ENCODE assay signal across 19 cellular contexts in genomic region chr12:115898670-115899069, GRCh38.
DNase-seq lines count a peak whose midpoint lies in the region; ATAC-seq, FAIRE-seq and TF ChIP-seq lines count a peak whose summit lies in the region.
"Had no signal": no experiment of that assay in that cellular context is flagged by ENCODE, and none has a peak within 500 bp of the region (broad histone marks: within the 10 kb centered on the region; RNA-seq: fewer than 3 reads in every experiment).

No MANE protein-coding gene starts in this region.

- H3K36me3 ChIP-seq in K562 (ENCODE audit: control insufficient read depth, insufficient read depth, low read length), result no peaks in the 10 kb centered on the region
- no peaks in the 10 kb centered on the region for H3K36me3 ChIP-seq in smooth muscle cell (ENCODE audit: low read depth)

- DNase-seq in activated CD8-positive, alpha-beta T cell treated with anti-CD3 and anti-CD28 coated beads for 36 hours, result peak; percentile 21
- no peak for DNase-seq in activated CD8-positive, alpha-beta T cell treated with anti-CD3 and anti-CD28 coated beads, Interleukin-2, amount 10 ng/mL, durations not matched to agents 7 days and 5 days
- DNase-seq in HT-29 (ENCODE audit: low spot score), result peak; percentile 35
- DNase-seq in K562 (ENCODE audit: extremely low read depth in 1 of 4, low spot score in 3 of 4), result peak in 1 of 4 experiments; percentile 6
- no peak for DNase-seq in smooth muscle cell (lab: John Stamatoyannopoulos, UW; ENCODE audit: unreplicated experiment)
- no peak for DNase-seq in T-helper 17 cell
- DNase-seq in amygdala (lab: John Stamatoyannopoulos, UW), result no peak
- no peak for DNase-seq in stimulated activated CD4-positive, alpha-beta T cell treated with anti-CD3 and anti-CD28 coated beads, Interleukin-4, amount 100 ng/mL, for 24 hours
- DNase-seq: activated CD4-positive, alpha-beta T cell treated with anti-CD3 and anti-CD28 coated beads for 4 hours; activated naive CD4-positive, alpha-beta T cell treated with anti-CD3 and anti-CD28 coated beads, Interleukin-2, amount 50 U/mL, for 16 hours; EL; glutamatergic neuron; immature natural killer cell; NCI-H1694 treated with DMSO at 0.1 percent for 48 hours; NCI-H345; stimulated activated CD4-positive, alpha-beta T cell treated with anti-CD3 and anti-CD28 coated beads, Interleukin-2, amount 100 ng/mL, for 24 hours; T1000 had no signal

- H3K9me1 ChIP-seq in K562 (ENCODE audit: control insufficient read depth, insufficient read depth, low read length), result no peaks in the 10 kb centered on the region

- H3F3A ChIP-seq in smooth muscle cell (ENCODE audit: low read depth), result no peaks in the 10 kb centered on the region

- H3K4me3 ChIP-seq in K562, result no peak overlapping the region
- H3K4me3 ChIP-seq in smooth muscle cell, result no peak overlapping the region
- H3K4me3 ChIP-seq: GM23338 had no signal

- TF ChIP-seq CTCF in activated CD8-positive, alpha-beta T cell treated with anti-CD3 and anti-CD28 coated beads for 36 hours (IDR thresholded peaks at IDR 0.05), result no peak
- TF ChIP-seq CTCF in K562 (IDR thresholded peaks at IDR 0.05 in 2 of 3, conservative IDR thresholded peaks at IDR 0.05 in 1 of 3; ENCODE audit: insufficient read depth in 2 of 3, low read depth in 1 of 3, low read length in 3 of 3) (peak; percentile 24 to 38 (median 28); a peak in 3 of 6 replicates), smooth muscle cell (IDR thresholded peaks at IDR 0.05; ENCODE audit: borderline replicate concordance, insufficient read depth, poor library complexity, severe bottlenecking) (no peak)

- H3K36me3 Mint-ChIP-seq in activated CD8-positive, alpha-beta T cell treated with anti-CD3 and anti-CD28 coated beads for 36 hours (ENCODE audit: low read depth), result no peaks in the 10 kb centered on the region
- no peaks in the 10 kb centered on the region for H3K36me3 Mint-ChIP-seq in activated CD8-positive, alpha-beta T cell treated with anti-CD3 and anti-CD28 coated beads, Interleukin-2, amount 10 ng/mL, durations not matched to agents 7 days and 5 days (ENCODE audit: low read depth)
- peaks cover 6% of the 10 kb centered on the region for H3K36me3 Mint-ChIP-seq in T-helper 17 cell (ENCODE audit: low read depth)
- H3K36me3 Mint-ChIP-seq: immature natural killer cell had no signal

- no peak overlapping the region for H3K4me2 ChIP-seq in K562 (ENCODE audit: insufficient read depth, low read length)
- H3K4me2 ChIP-seq in smooth muscle cell, result peak overlapping the region; percentile 42
- H3K4me2 ChIP-seq: GM23338 had no signal

- H3K4me1 Mint-ChIP-seq in activated CD8-positive, alpha-beta T cell treated with anti-CD3 and anti-CD28 coated beads for 36 hours (ENCODE audit: low read depth), result no peaks in the 10 kb centered on the region
- H3K4me1 Mint-ChIP-seq in activated CD8-positive, alpha-beta T cell treated with anti-CD3 and anti-CD28 coated beads, Interleukin-2, amount 10 ng/mL, durations not matched to agents 7 days and 5 days (ENCODE audit: low read depth), result no peaks in the 10 kb centered on the region
- no peaks in the 10 kb centered on the region for H3K4me1 Mint-ChIP-seq in T-helper 17 cell
- H3K4me1 Mint-ChIP-seq: GM23338, immature natural killer cell had no signal

- no peaks in the 10 kb centered on the region for H4K20me1 ChIP-seq in K562 (replicated peaks; ENCODE audit: control insufficient read depth, insufficient read depth, low read length)
- no peaks in the 10 kb centered on the region for H4K20me1 ChIP-seq in smooth muscle cell (ENCODE audit: low read depth)

- H3K4me3 Mint-ChIP-seq in activated CD8-positive, alpha-beta T cell treated with anti-CD3 and anti-CD28 coated beads for 36 hours, result no peak overlapping the region
- no peak overlapping the region for H3K4me3 Mint-ChIP-seq in activated CD8-positive, alpha-beta T cell treated with anti-CD3 and anti-CD28 coated beads, Interleukin-2, amount 10 ng/mL, durations not matched to agents 7 days and 5 days
- no peak overlapping the region for H3K4me3 Mint-ChIP-seq in T-helper 17 cell
- H3K4me3 Mint-ChIP-seq: GM23338, immature natural killer cell had no signal

- WGBS in K562 (ENCODE audit: insufficient coverage, low coverage, missing lambda C conversion rate), result 0% methylated on average over 1 of the region's 1 CpG
- 53% methylated on average over 1 of the region's 1 CpG for WGBS in smooth muscle cell (ENCODE audit: low lambda C conversion rate)

- H3K27me3 ChIP-seq in K562 (ENCODE audit: control insufficient read depth in 2 of 2, insufficient read depth in 2 of 2, low read length in 2 of 2) (peaks cover 2 to 23% of the 10 kb centered on the region in 2 experiments; a peak in 4 of 5 replicates), smooth muscle cell (ENCODE audit: low read depth) (no peaks in the 10 kb centered on the region)

- intact Hi-C loops in activated CD8-positive, alpha-beta T cell treated with anti-CD3 and anti-CD28 coated beads for 36 hours (cut with micrococcal nuclease), result no loop called here
- intact Hi-C loops in K562 (cut with micrococcal nuclease), result no loop called here

- 0 out of 4 replicates have a peak, but pooled peaks of 1 of the 2 experiments have one; percentile 6 for TF ChIP-seq RAD21 in K562 (CRISPR knock-in tag; conservative IDR thresholded peaks at IDR 0.05 in 1 of 2, IDR thresholded peaks at IDR 0.05 in 1 of 2)

- H3K9ac ChIP-seq in K562 (ENCODE audit: insufficient read depth in 1 of 2, low read depth in 2 of 2, low read length in 2 of 2), result no peak overlapping the region
- no peak overlapping the region for H3K9ac ChIP-seq in smooth muscle cell (ENCODE audit: low read depth)

- no peaks in the 10 kb centered on the region for H3K9me3 ChIP-seq in K562 (replicated peaks; ENCODE audit: control insufficient read depth, insufficient read depth, low read depth, low read length)
- H3K9me3 ChIP-seq in smooth muscle cell (replicated peaks; ENCODE audit: low read depth), result no peaks in the 10 kb centered on the region
- no peaks in the 10 kb centered on the region for H3K9me3 ChIP-seq in T-helper 17 cell (ENCODE audit: control insufficient read depth, low read length, poor library complexity, severe bottlenecking)

- no peak overlapping the region for H2AFZ ChIP-seq in K562 (ENCODE audit: low read depth, low read length)
- H2AFZ ChIP-seq in smooth muscle cell (ENCODE audit: low read depth), result no peak overlapping the region
- H2AFZ ChIP-seq: GM23338 had no signal

- H3K4me1 ChIP-seq in K562 (replicated peaks in 1 of 2; ENCODE audit: control insufficient read depth in 2 of 2, insufficient read depth in 2 of 2, low read length in 2 of 2), result no peaks in the 10 kb centered on the region
- no peaks in the 10 kb centered on the region for H3K4me1 ChIP-seq in smooth muscle cell (ENCODE audit: low read depth)

- no peak overlapping the region for H3K27ac Mint-ChIP-seq in activated CD8-positive, alpha-beta T cell treated with anti-CD3 and anti-CD28 coated beads for 36 hours
- no peak overlapping the region for H3K27ac Mint-ChIP-seq in activated CD8-positive, alpha-beta T cell treated with anti-CD3 and anti-CD28 coated beads, Interleukin-2, amount 10 ng/mL, durations not matched to agents 7 days and 5 days
- H3K27ac Mint-ChIP-seq in T-helper 17 cell, result no peak overlapping the region
- H3K27ac Mint-ChIP-seq: GM23338, immature natural killer cell had no signal

- BruUV-seq in K562 (replicated peaks; lab: Mats Ljungman, UMichigan), result no TSS peak

- FAIRE-seq in K562 (lab: Jason Lieb, UNC), result no peak

- no peak for ATAC-seq in activated CD8-positive, alpha-beta T cell treated with anti-CD3 and anti-CD28 coated beads for 36 hours
- ATAC-seq in activated CD8-positive, alpha-beta T cell treated with anti-CD3 and anti-CD28 coated beads, Interleukin-2, amount 10 ng/mL, durations not matched to agents 7 days and 5 days, result no peak
- 0 out of 3 replicates have a peak, but pooled peaks have one; percentile 36 for ATAC-seq in K562
- no peak for ATAC-seq in T-helper 17 cell
- ATAC-seq: GM23338, sciatic nerve had no signal

- in situ Hi-C loops in K562 (cut with MboI), result no loop called here

- H3K27me3 Mint-ChIP-seq in activated CD8-positive, alpha-beta T cell treated with anti-CD3 and anti-CD28 coated beads for 36 hours, result peaks cover 15% of the 10 kb centered on the region
- peaks cover 6% of the 10 kb centered on the region for H3K27me3 Mint-ChIP-seq in activated CD8-positive, alpha-beta T cell treated with anti-CD3 and anti-CD28 coated beads, Interleukin-2, amount 10 ng/mL, durations not matched to agents 7 days and 5 days (ENCODE audit: low read depth)
- H3K27me3 Mint-ChIP-seq in T-helper 17 cell, result peaks cover 29% of the 10 kb centered on the region

- H3K27ac ChIP-seq in K562 (ENCODE audit: extremely low read depth, low read depth, low read length), result no peak overlapping the region
- H3K27ac ChIP-seq in smooth muscle cell (ENCODE audit: low read depth), result no peak overlapping the region

- CTCF ChIA-PET in activated CD8-positive, alpha-beta T cell treated with anti-CD3 and anti-CD28 coated beads for 36 hours (lab: Charles Lee), result interaction anchor here (1.3 kb wide), 1 partner anchor 19 kb away, joined by 5 read pairs; no protein-coding TSS in a partner anchor
- CTCF ChIA-PET in activated CD8-positive, alpha-beta T cell treated with anti-CD3 and anti-CD28 coated beads, Interleukin-2, amount 10 ng/mL, durations not matched to agents 7 days and 5 days (lab: Charles Lee), result no interaction called here
- CTCF ChIA-PET in K562 (lab: Yijun Ruan, JAX; ENCODE audit: low intra/inter-chr PET ratio), result no interaction called here

- TF ChIP-seq POLR2A in K562 (conservative IDR thresholded peaks at IDR 0.05), result no peak

- POLR2A ChIA-PET in activated CD8-positive, alpha-beta T cell treated with anti-CD3 and anti-CD28 coated beads for 36 hours (lab: Charles Lee), result no interaction called here
- POLR2A ChIA-PET in activated CD8-positive, alpha-beta T cell treated with anti-CD3 and anti-CD28 coated beads, Interleukin-2, amount 10 ng/mL, durations not matched to agents 7 days and 5 days (lab: Charles Lee), result no interaction called here
- POLR2A ChIA-PET in K562 (lab: Yijun Ruan, JAX), result no interaction called here

- peaks cover 2% of the 10 kb centered on the region for H3K9me3 Mint-ChIP-seq in activated CD8-positive, alpha-beta T cell treated with anti-CD3 and anti-CD28 coated beads for 36 hours
- H3K9me3 Mint-ChIP-seq in activated CD8-positive, alpha-beta T cell treated with anti-CD3 and anti-CD28 coated beads, Interleukin-2, amount 10 ng/mL, durations not matched to agents 7 days and 5 days (ENCODE audit: insufficient read depth), result peaks cover 7% of the 10 kb centered on the region

- no peak for TF ChIP-seq EP300 in K562 (IDR thresholded peaks at IDR 0.05; ENCODE audit: low read length)

- no peaks in the 10 kb centered on the region for H3K79me2 ChIP-seq in K562 (ENCODE audit: control insufficient read depth, insufficient read depth, low read length)
- no peaks in the 10 kb centered on the region for H3K79me2 ChIP-seq in smooth muscle cell (ENCODE audit: low read depth)

TF ChIP-seq in K562, 482 proteins besides CTCF, POLR2A, EP300 and RAD21 (continues in another document):
- no peak for TF ChIP-seq ZNF507 (tag; conservative IDR thresholded peaks at IDR 0.05)
- no peak for TF ChIP-seq SMARCA5 (IDR thresholded peaks at IDR 0.05)
- no peak for TF ChIP-seq RFX7 (CRISPR knock-in tag; IDR thresholded peaks at IDR 0.05)
- TF ChIP-seq SMARCB1 (IDR thresholded peaks at IDR 0.05; ENCODE audit: insufficient read length, low read depth), result no peak

Comparison
In these comparisons a context has a peak if more than half of its experiments do, and no peak if none do; other contexts are left out.
1. DNase-seq: peak in activated CD8-positive, alpha-beta T cell treated with anti-CD3 and anti-CD28 coated beads for 36 hours (single experiment) and HT-29 (single experiment); none in activated CD8-positive, alpha-beta T cell treated with anti-CD3 and anti-CD28 coated beads, Interleukin-2, amount 10 ng/mL, durations not matched to agents 7 days and 5 days (single experiment), smooth muscle cell (single experiment), T-helper 17 cell (0 of 3), amygdala (0 of 56) and stimulated activated CD4-positive, alpha-beta T cell treated with anti-CD3 and anti-CD28 coated beads, Interleukin-4, amount 100 ng/mL, for 24 hours (single experiment).
2. CTCF ChIP-seq: peak in K562 (3 of 3); none in activated CD8-positive, alpha-beta T cell treated with anti-CD3 and anti-CD28 coated beads for 36 hours (single experiment) and smooth muscle cell (single experiment).